In the genomic region with DNA sequence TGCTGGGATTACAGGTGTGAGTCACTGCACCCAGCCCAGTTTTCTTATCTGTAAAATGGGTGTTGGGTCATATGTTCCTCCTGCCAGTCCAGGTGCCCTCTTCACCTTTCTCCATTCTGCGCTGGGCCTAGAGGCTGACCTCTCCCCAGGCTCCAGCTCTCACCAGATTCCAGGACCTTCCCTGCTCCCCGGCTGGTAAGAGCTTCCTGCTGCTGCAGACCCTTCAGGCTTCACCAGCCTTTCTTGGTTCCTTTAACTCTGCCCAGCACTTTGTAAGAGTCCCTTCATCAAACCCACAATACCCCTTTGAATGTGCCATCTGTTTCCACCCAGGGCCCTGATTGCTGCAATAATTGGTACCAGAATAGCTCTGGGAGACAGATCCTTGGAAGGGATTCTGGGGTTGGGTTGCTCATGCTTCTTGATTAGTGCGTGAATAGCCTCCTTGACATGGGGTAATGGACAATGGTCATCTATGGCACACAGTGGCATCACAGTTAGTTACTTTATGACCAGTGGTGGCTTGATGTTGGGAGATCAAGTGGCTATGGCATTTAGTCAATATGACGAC, we compare ENCODE assay signal across 33 cellular contexts.
"Had no signal": no experiment of that assay in that cellular context is flagged by ENCODE, and none has a peak within 500 bp of the region (broad histone marks: within the 10 kb centered on the region; RNA-seq: fewer than 3 reads in every experiment).

No MANE protein-coding gene starts in this region.

- H3K4me3 Mint-ChIP-seq: activated CD4-positive, alpha-beta T cell treated with anti-CD3 and anti-CD28 coated beads for 36 hours; activated CD8-positive, alpha-beta memory T cell treated with anti-CD3 and anti-CD28 coated beads, Interleukin-2, amount 10 ng/mL, durations not matched to agents 7 days and 5 days; activated CD8-positive, alpha-beta T cell treated with anti-CD3 and anti-CD28 coated beads, Interleukin-2, amount 10 ng/mL, durations not matched to agents 7 days and 5 days; activated naive CD8-positive, alpha-beta T cell; activated T-cell treated with anti-CD3 and anti-CD28 coated beads, Interleukin-2, amount 50 U/mL, for 72 hours; endodermal cell; naive B cell; nephron progenitor cell; stimulated activated naive B cell treated with anti-CD40 and anti-IgM and Interleukin-4, amounts not matched to agents 10 μg/mL and 1 μg/mL and 100 μg/mL, for 72 hours had no signal

- DNase-seq: activated CD4-positive, alpha-beta T cell treated with anti-CD3 and anti-CD28 coated beads for 36 hours; activated CD4-positive, CD25-positive, alpha-beta regulatory T cell; activated CD8-positive, alpha-beta memory T cell treated with anti-CD3 and anti-CD28 coated beads, Interleukin-2, amount 10 ng/mL, durations not matched to agents 7 days and 5 days; activated CD8-positive, alpha-beta T cell treated with anti-CD3 and anti-CD28 coated beads, Interleukin-2, amount 10 ng/mL, durations not matched to agents 7 days and 5 days; activated naive CD4-positive, alpha-beta T cell; activated T-cell treated with anti-CD3 and anti-CD28 coated beads, Interleukin-2, amount 50 U/mL, for 72 hours; aorta; body of pancreas; cortex of kidney; endodermal cell; foreskin keratinocyte; heart right ventricle; left lung; lower lobe of right lung; mesendoderm; naive B cell; nephron progenitor cell; ovary; retina; sigmoid colon; stimulated activated CD4-positive, alpha-beta T cell treated with anti-CD3 and anti-CD28 coated beads, Interleukin-1b, Interleukin-23, amount 100 ng/mL, for 48 hours; stimulated activated CD4-positive, alpha-beta T cell treated with anti-CD3 and anti-CD28 coated beads, Interleukin-4, amount 100 ng/mL, for 4 hours; stimulated activated CD8-positive, alpha-beta memory T cell treated with anti-CD3 and anti-CD28 coated beads, Interleukin-4, amount 100 ng/mL, for 48 hours; stimulated activated naive B cell treated with anti-CD40 and anti-IgM and Interleukin-4, amounts not matched to agents 10 μg/mL and 1 μg/mL and 100 μg/mL, for 72 hours; stomach; T-helper 2 cell; thyroid gland; upper lobe of left lung had no signal

- H3K9me3 ChIP-seq: body of pancreas, left lung, ovary, prostate gland, sigmoid colon, thyroid gland, upper lobe of left lung, vagina had no signal

- H3K27me3 Mint-ChIP-seq: activated CD4-positive, alpha-beta T cell treated with anti-CD3 and anti-CD28 coated beads for 36 hours had no signal

- H3K9me3 Mint-ChIP-seq: endodermal cell had no signal

- H3K4me3 ChIP-seq: body of pancreas, esophagus muscularis mucosa, heart right ventricle, left lung, lower lobe of right lung, ovary, prostate gland, sigmoid colon, smooth muscle cell, stomach, thyroid gland, upper lobe of left lung, vagina had no signal

- H3K4me1 Mint-ChIP-seq: activated CD8-positive, alpha-beta memory T cell treated with anti-CD3 and anti-CD28 coated beads, Interleukin-2, amount 10 ng/mL, durations not matched to agents 7 days and 5 days; endodermal cell; nephron progenitor cell had no signal

- H3K36me3 ChIP-seq: esophagus muscularis mucosa, heart right ventricle, left lung, lower lobe of right lung, ovary, prostate gland, sigmoid colon, stomach, thyroid gland, upper lobe of left lung, vagina had no signal

- H3K27me3 ChIP-seq: body of pancreas, heart right ventricle, left lung, ovary, sigmoid colon, stomach, thyroid gland, upper lobe of left lung, vagina had no signal

- H3K4me2 ChIP-seq: smooth muscle cell had no signal

- H3K27ac ChIP-seq: body of pancreas, esophagus muscularis mucosa, foreskin keratinocyte, heart right ventricle, left lung, lower lobe of right lung, ovary, prostate gland, sigmoid colon, stomach, thyroid gland, upper lobe of left lung, vagina had no signal

- ATAC-seq: activated CD4-positive, alpha-beta T cell treated with anti-CD3 and anti-CD28 coated beads for 36 hours; activated CD8-positive, alpha-beta memory T cell treated with anti-CD3 and anti-CD28 coated beads, Interleukin-2, amount 10 ng/mL, durations not matched to agents 7 days and 5 days; activated CD8-positive, alpha-beta T cell treated with anti-CD3 and anti-CD28 coated beads, Interleukin-2, amount 10 ng/mL, durations not matched to agents 7 days and 5 days; activated T-cell treated with anti-CD3 and anti-CD28 coated beads, Interleukin-2, amount 50 U/mL, for 72 hours; body of pancreas; foreskin keratinocyte; left lung; stimulated activated naive B cell treated with anti-CD40 and anti-IgM and Interleukin-4, amounts not matched to agents 10 μg/mL and 1 μg/mL and 100 μg/mL, for 72 hours had no signal

- H3K27ac Mint-ChIP-seq: activated CD4-positive, alpha-beta T cell treated with anti-CD3 and anti-CD28 coated beads for 36 hours; activated naive CD8-positive, alpha-beta T cell; activated T-cell treated with anti-CD3 and anti-CD28 coated beads, Interleukin-2, amount 50 U/mL, for 72 hours; endodermal cell; nephron progenitor cell; stimulated activated naive B cell treated with anti-CD40 and anti-IgM and Interleukin-4, amounts not matched to agents 10 μg/mL and 1 μg/mL and 100 μg/mL, for 72 hours had no signal

- H3K4me1 ChIP-seq: body of pancreas, esophagus muscularis mucosa, foreskin keratinocyte, heart right ventricle, left lung, lower lobe of right lung, prostate gland, stomach, thyroid gland, upper lobe of left lung, vagina had no signal
